8 cellular contexts compared by ENCODE assay signal in the genomic region with DNA sequence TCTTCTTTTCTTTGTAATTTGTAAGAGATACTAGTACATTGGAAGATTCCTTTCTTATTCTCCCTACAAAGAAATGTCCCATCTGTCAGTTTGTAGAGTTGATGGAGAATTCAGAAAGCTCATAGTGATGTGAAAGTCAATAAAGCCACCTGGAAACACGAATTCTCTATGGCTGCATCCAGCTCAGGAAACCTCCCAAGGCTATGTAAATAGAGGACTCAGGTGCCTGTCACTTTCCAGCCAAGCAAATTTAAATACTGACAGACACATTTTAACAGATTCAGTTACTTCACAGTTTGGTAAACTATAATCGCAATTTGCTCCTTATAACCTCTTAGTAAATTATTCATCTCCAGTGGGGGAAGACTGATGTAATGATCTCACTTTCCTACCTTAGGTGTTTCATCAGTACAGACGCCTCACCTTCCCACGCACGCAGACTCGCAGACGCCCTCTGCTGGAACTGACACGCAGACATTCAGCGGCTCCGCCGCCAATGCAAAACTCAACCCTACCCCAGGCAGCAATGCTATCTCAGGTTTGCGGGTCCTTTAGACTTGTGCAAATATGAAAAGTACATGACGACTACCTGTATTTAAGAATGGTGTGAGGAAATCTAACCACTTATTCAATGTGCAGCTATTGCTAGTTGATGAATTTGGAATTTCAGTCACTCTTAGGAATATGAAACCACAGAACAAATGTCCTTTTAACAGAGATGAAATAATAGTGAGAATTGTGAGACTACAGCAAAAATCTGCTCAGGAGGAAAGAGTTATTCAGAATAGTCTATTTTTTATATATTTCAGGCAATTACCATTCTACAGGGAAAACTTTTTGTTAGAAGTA.
DNase-seq lines count a peak whose midpoint lies in the region; ATAC-seq lines count a peak whose summit lies in the region.

No MANE protein-coding gene starts in this region.

- H3K4me1 ChIP-seq in naive thymus-derived CD4-positive, alpha-beta T cell (ENCODE audit: control insufficient read depth in 2 of 2, insufficient read depth in 2 of 2, low read length in 2 of 2) = peaks cover 42 to 52% of the 10 kb centered on the region in 2 donors

- no peaks in the 10 kb centered on the region for H3K27me3 ChIP-seq in naive thymus-derived CD4-positive, alpha-beta T cell (ENCODE audit: control insufficient read depth in 2 of 2, insufficient read depth in 2 of 2, low read length in 2 of 2)

- H3K36me3 ChIP-seq in naive thymus-derived CD4-positive, alpha-beta T cell (ENCODE audit: control insufficient read depth in 2 of 3, insufficient read depth in 3 of 3, low read length in 3 of 3) = peaks cover 33 to 67% (median 52%) of the 10 kb centered on the region in 3 experiments

- H3K4me3 Mint-ChIP-seq in activated CD8-positive, alpha-beta T cell treated with anti-CD3 and anti-CD28 coated beads, Interleukin-2, amount 10 ng/mL, durations not matched to agents 7 days and 5 days = no peak overlapping the region
- peak overlapping the region; percentile 63 to 68 for H3K4me3 Mint-ChIP-seq in effector memory CD8-positive, alpha-beta T cell
- H3K4me3 Mint-ChIP-seq in naive thymus-derived CD4-positive, alpha-beta T cell = peak overlapping the region; percentile 13 to 68 (median 40)
- no peak overlapping the region for H3K4me3 Mint-ChIP-seq in stimulated activated naive B cell treated with anti-CD40 and anti-IgM and Interleukin-4, amounts not matched to agents 10 μg/mL and 1 μg/mL and 100 μg/mL, for 72 hours

- peaks cover 79% of the 10 kb centered on the region for H3K36me3 Mint-ChIP-seq in activated CD8-positive, alpha-beta T cell treated with anti-CD3 and anti-CD28 coated beads, Interleukin-2, amount 10 ng/mL, durations not matched to agents 7 days and 5 days (ENCODE audit: low read depth)
- H3K36me3 Mint-ChIP-seq in effector memory CD8-positive, alpha-beta T cell (ENCODE audit: insufficient read depth) = peaks cover 98% of the 10 kb centered on the region
- H3K36me3 Mint-ChIP-seq in naive thymus-derived CD4-positive, alpha-beta T cell = peaks cover 43 to 71% (median 65%) of the 10 kb centered on the region in 5 donors
- peaks cover 40 to 59% of the 10 kb centered on the region in 2 donors for H3K36me3 Mint-ChIP-seq in stimulated activated naive B cell treated with anti-CD40 and anti-IgM and Interleukin-4, amounts not matched to agents 10 μg/mL and 1 μg/mL and 100 μg/mL, for 72 hours

- peaks cover 75% of the 10 kb centered on the region for H3K4me1 Mint-ChIP-seq in activated CD8-positive, alpha-beta T cell treated with anti-CD3 and anti-CD28 coated beads, Interleukin-2, amount 10 ng/mL, durations not matched to agents 7 days and 5 days (ENCODE audit: low read depth)
- peaks cover 49 to 69% of the 10 kb centered on the region in 2 donors for H3K4me1 Mint-ChIP-seq in effector memory CD8-positive, alpha-beta T cell (ENCODE audit: low read depth in 2 of 2)
- H3K4me1 Mint-ChIP-seq in naive thymus-derived CD4-positive, alpha-beta T cell = peaks cover 46 to 97% (median 88%) of the 10 kb centered on the region in 7 donors
- H3K4me1 Mint-ChIP-seq in stimulated activated naive B cell treated with anti-CD40 and anti-IgM and Interleukin-4, amounts not matched to agents 10 μg/mL and 1 μg/mL and 100 μg/mL, for 72 hours = peaks cover 30 to 65% of the 10 kb centered on the region in 2 donors

- H3K9me3 ChIP-seq in naive thymus-derived CD4-positive, alpha-beta T cell (ENCODE audit: control insufficient read depth in 2 of 3, low read length in 3 of 3) = no peaks in the 10 kb centered on the region

- peak overlapping the region; percentile 21 for H3K27ac Mint-ChIP-seq in activated CD8-positive, alpha-beta T cell treated with anti-CD3 and anti-CD28 coated beads, Interleukin-2, amount 10 ng/mL, durations not matched to agents 7 days and 5 days
- peak overlapping the region; percentile 92 to 95 for H3K27ac Mint-ChIP-seq in effector memory CD8-positive, alpha-beta T cell
- H3K27ac Mint-ChIP-seq in naive thymus-derived CD4-positive, alpha-beta T cell = peak overlapping the region; percentile 50 to 93 (median 87)
- H3K27ac Mint-ChIP-seq in stimulated activated naive B cell treated with anti-CD40 and anti-IgM and Interleukin-4, amounts not matched to agents 10 μg/mL and 1 μg/mL and 100 μg/mL, for 72 hours = peak overlapping the region; percentile 25

- no peaks in the 10 kb centered on the region for H3K9me3 Mint-ChIP-seq in activated CD8-positive, alpha-beta T cell treated with anti-CD3 and anti-CD28 coated beads, Interleukin-2, amount 10 ng/mL, durations not matched to agents 7 days and 5 days (ENCODE audit: insufficient read depth)
- H3K9me3 Mint-ChIP-seq in effector memory CD8-positive, alpha-beta T cell = no peaks in the 10 kb centered on the region
- no peaks in the 10 kb centered on the region for H3K9me3 Mint-ChIP-seq in naive thymus-derived CD4-positive, alpha-beta T cell
- no peaks in the 10 kb centered on the region for H3K9me3 Mint-ChIP-seq in stimulated activated naive B cell treated with anti-CD40 and anti-IgM and Interleukin-4, amounts not matched to agents 10 μg/mL and 1 μg/mL and 100 μg/mL, for 72 hours

- peak; percentile 80 for ATAC-seq in activated CD8-positive, alpha-beta T cell treated with anti-CD3 and anti-CD28 coated beads, Interleukin-2, amount 10 ng/mL, durations not matched to agents 7 days and 5 days
- ATAC-seq in effector memory CD8-positive, alpha-beta T cell (replicated peaks) = peak; percentile 90
- peak; percentile 84 for ATAC-seq in naive thymus-derived CD4-positive, alpha-beta T cell
- no peak for ATAC-seq in stimulated activated naive B cell treated with anti-CD40 and anti-IgM and Interleukin-4, amounts not matched to agents 10 μg/mL and 1 μg/mL and 100 μg/mL, for 72 hours (replicated peaks)

- H3K27ac ChIP-seq in naive thymus-derived CD4-positive, alpha-beta T cell (ENCODE audit: low read depth, low read length) = peak overlapping the region; percentile 46

- intact Hi-C loops in naive thymus-derived CD4-positive, alpha-beta T cell (cut with micrococcal nuclease) = loop anchor here (1.0 to 10.0 kb wide), 3 partner anchors 15 to 1175 kb away; no protein-coding TSS in a partner anchor

- no peaks in the 10 kb centered on the region for H3K27me3 Mint-ChIP-seq in activated CD8-positive, alpha-beta T cell treated with anti-CD3 and anti-CD28 coated beads, Interleukin-2, amount 10 ng/mL, durations not matched to agents 7 days and 5 days (ENCODE audit: low read depth)
- H3K27me3 Mint-ChIP-seq in effector memory CD8-positive, alpha-beta T cell = no peaks in the 10 kb centered on the region
- H3K27me3 Mint-ChIP-seq in naive thymus-derived CD4-positive, alpha-beta T cell = no peaks in the 10 kb centered on the region
- no peaks in the 10 kb centered on the region for H3K27me3 Mint-ChIP-seq in stimulated activated naive B cell treated with anti-CD40 and anti-IgM and Interleukin-4, amounts not matched to agents 10 μg/mL and 1 μg/mL and 100 μg/mL, for 72 hours

- CTCF ChIA-PET in activated CD8-positive, alpha-beta T cell treated with anti-CD3 and anti-CD28 coated beads, Interleukin-2, amount 10 ng/mL, durations not matched to agents 7 days and 5 days (lab: Charles Lee) = interaction anchor here (0.7 to 1.8 kb wide), 8 partner anchors 10 to 176 kb away, joined by 3 to 5 read pairs (median 4); no protein-coding TSS in a partner anchor
- CTCF ChIA-PET in naive thymus-derived CD4-positive, alpha-beta T cell (lab: Charles Lee) = interaction anchor here (0.6 to 1.0 kb wide), 3 partner anchors 175 to 420 kb away, joined by 3 to 4 read pairs (median 3); no protein-coding TSS in a partner anchor

- H3K4me3 ChIP-seq in naive thymus-derived CD4-positive, alpha-beta T cell (ENCODE audit: low read length) = no peak overlapping the region

- DNase-seq in EL (peak; percentile 56), NCI-H1105 treated with DMSO at 0.1 percent for 48 hours (lab: John Stamatoyannopoulos, UW) (peak; percentile 55), SKM-1 (lab: John Stamatoyannopoulos, UW; ENCODE audit: unreplicated experiment) (no peak), cerebellar nuclear complex (lab: John Stamatoyannopoulos, UW) (no peak)
- DNase-seq in activated CD8-positive, alpha-beta T cell treated with anti-CD3 and anti-CD28 coated beads, Interleukin-2, amount 10 ng/mL, durations not matched to agents 7 days and 5 days = peak; percentile 72
- peak; percentile 61 to 67 (median 64) for DNase-seq in effector memory CD8-positive, alpha-beta T cell
- DNase-seq in naive thymus-derived CD4-positive, alpha-beta T cell = peak; percentile 34 to 68 (median 64)
- no peak for DNase-seq in stimulated activated naive B cell treated with anti-CD40 and anti-IgM and Interleukin-4, amounts not matched to agents 10 μg/mL and 1 μg/mL and 100 μg/mL, for 72 hours

- POLR2A ChIA-PET in activated CD8-positive, alpha-beta T cell treated with anti-CD3 and anti-CD28 coated beads, Interleukin-2, amount 10 ng/mL, durations not matched to agents 7 days and 5 days (lab: Charles Lee) = interaction anchor here (0.6 kb wide), 1 partner anchor 180 kb away, joined by 3 read pairs; no protein-coding TSS in a partner anchor
- POLR2A ChIA-PET in naive thymus-derived CD4-positive, alpha-beta T cell (lab: Charles Lee) = no interaction called here

Comparison
In these comparisons a context has a peak if more than half of its experiments do, and no peak if none do; other contexts are left out.
1. DNase-seq: peak in EL (single experiment), NCI-H1105 treated with DMSO at 0.1 percent for 48 hours (single experiment), activated CD8-positive, alpha-beta T cell treated with anti-CD3 and anti-CD28 coated beads, Interleukin-2, amount 10 ng/mL, durations not matched to agents 7 days and 5 days (single experiment), effector memory CD8-positive, alpha-beta T cell (3 of 3) and naive thymus-derived CD4-positive, alpha-beta T cell (9 of 9); none in stimulated activated naive B cell treated with anti-CD40 and anti-IgM and Interleukin-4, amounts not matched to agents 10 μg/mL and 1 μg/mL and 100 μg/mL, for 72 hours (single experiment), SKM-1 (single experiment) and cerebellar nuclear complex (0 of 2).
2. ATAC-seq: peak in activated CD8-positive, alpha-beta T cell treated with anti-CD3 and anti-CD28 coated beads, Interleukin-2, amount 10 ng/mL, durations not matched to agents 7 days and 5 days (single experiment), effector memory CD8-positive, alpha-beta T cell (single experiment) and naive thymus-derived CD4-positive, alpha-beta T cell (single experiment); none in stimulated activated naive B cell treated with anti-CD40 and anti-IgM and Interleukin-4, amounts not matched to agents 10 μg/mL and 1 μg/mL and 100 μg/mL, for 72 hours (0 of 2).
3. H3K27ac Mint-ChIP-seq: peak in every context shown above with its lines; median percentile 94 in effector memory CD8-positive, alpha-beta T cell; 87 in naive thymus-derived CD4-positive, alpha-beta T cell; 25 in stimulated activated naive B cell treated with anti-CD40 and anti-IgM and Interleukin-4, amounts not matched to agents 10 μg/mL and 1 μg/mL and 100 μg/mL, for 72 hours; 21 in activated CD8-positive, alpha-beta T cell treated with anti-CD3 and anti-CD28 coated beads, Interleukin-2, amount 10 ng/mL, durations not matched to agents 7 days and 5 days.
4. H3K4me3 Mint-ChIP-seq: peak in effector memory CD8-positive, alpha-beta T cell (2 of 2) and naive thymus-derived CD4-positive, alpha-beta T cell (10 of 10); none in activated CD8-positive, alpha-beta T cell treated with anti-CD3 and anti-CD28 coated beads, Interleukin-2, amount 10 ng/mL, durations not matched to agents 7 days and 5 days (single experiment) and stimulated activated naive B cell treated with anti-CD40 and anti-IgM and Interleukin-4, amounts not matched to agents 10 μg/mL and 1 μg/mL and 100 μg/mL, for 72 hours (0 of 2).